11 cellular contexts compared by ENCODE assay signal in the genomic region with DNA sequence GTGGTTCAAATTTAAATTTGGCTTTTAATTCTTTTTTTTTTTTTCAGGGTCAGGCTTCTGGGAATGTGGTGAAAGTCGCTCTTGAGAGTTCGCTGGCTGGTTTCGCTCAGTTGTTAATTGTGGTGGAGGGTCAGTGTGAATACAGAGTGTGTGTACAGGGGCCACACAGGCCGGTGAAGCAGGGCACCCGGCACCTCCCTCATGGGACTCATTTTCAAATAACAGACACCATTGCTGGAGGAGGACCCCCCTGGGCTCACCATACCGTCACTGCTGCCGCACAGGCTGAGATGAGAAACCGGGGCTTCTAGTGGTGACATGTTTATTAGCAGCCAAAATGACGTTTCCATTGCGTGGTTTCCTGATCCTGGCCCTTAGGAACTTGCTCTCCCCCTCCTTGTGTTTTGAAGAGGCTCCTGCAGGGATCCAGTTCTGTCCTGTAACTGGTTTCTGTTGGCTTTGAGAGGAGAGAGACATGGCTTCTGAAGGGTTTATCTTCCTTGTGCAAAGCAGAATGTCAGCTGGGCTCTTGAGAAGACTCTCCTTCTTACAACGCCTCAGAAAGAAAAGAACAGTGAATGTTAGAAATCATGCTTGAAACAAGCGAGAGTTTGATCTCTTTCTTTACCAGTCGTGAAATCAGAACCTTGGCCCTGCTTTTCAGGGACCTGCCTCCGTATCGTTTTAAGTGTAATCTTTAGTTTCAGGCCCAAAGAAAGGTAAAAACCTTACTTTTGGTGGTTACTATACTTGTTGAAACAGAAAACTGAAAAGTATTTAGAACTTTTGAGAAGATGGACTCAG. TPM values are rescaled to one million over a fixed set of nuclear protein-coding genes. Genes with fewer than 3 reads are reported as not detected.
A peak's percentile ranks its signal among the peaks of the same experiment; 100 is the strongest.
DNase-seq lines count a peak whose midpoint lies in the region; FAIRE-seq and TF ChIP-seq lines count a peak whose summit lies in the region.
"Had no signal": no experiment of that assay in that cellular context is flagged by ENCODE, and none has a peak within 500 bp of the region (broad histone marks: within the 10 kb centered on the region; RNA-seq: fewer than 3 reads in every experiment).

No MANE protein-coding gene starts in this region.

- peaks cover 87% of the 10 kb centered on the region for H3K79me2 ChIP-seq in MM.1S (ENCODE audit: low read length)

- 76 to 82% (median 79%) methylated on average over 15 of the region's 15 CpGs for WGBS in spleen, 5 donors

- H3K36me3 ChIP-seq in MM.1S (replicated peaks; ENCODE audit: insufficient read depth, low read length) (peaks cover 11% of the 10 kb centered on the region; the same call in 1 of the 2 replicates), spleen (peaks cover 0 to 20% (median 0%) of the 10 kb centered on the region in 6 donors)

- H3K27me3 ChIP-seq in MM.1S (replicated peaks; ENCODE audit: insufficient read depth, low read length), result no peaks in the 10 kb centered on the region
- no peaks in the 10 kb centered on the region for H3K27me3 ChIP-seq in spleen (replicated peaks in 1 of 7)
- H3K27me3 ChIP-seq: Peyer's patch had no signal

- no peaks in the 10 kb centered on the region for H4K20me1 ChIP-seq in MM.1S (ENCODE audit: insufficient read depth, low read length)

- H3K9me3 ChIP-seq in MM.1S (replicated peaks; ENCODE audit: insufficient read depth, low read length) (no peaks in the 10 kb centered on the region), spleen (no peaks in the 10 kb centered on the region)
- H3K9me3 ChIP-seq: Peyer's patch had no signal

- H3K4me3 ChIP-seq in MM.1S (ENCODE audit: low read length) (no peak overlapping the region), fibroblast of villous mesenchyme (ENCODE audit: low read depth, low read length) (no peak overlapping the region), spleen (no peak overlapping the region)
- H3K4me3 ChIP-seq: Peyer's patch had no signal

- H3K4me1 ChIP-seq in MM.1S (ENCODE audit: low read length) (peaks cover 65% of the 10 kb centered on the region), spleen (peaks cover 0 to 64% (median 37%) of the 10 kb centered on the region in 6 donors)

- TF ChIP-seq CTCF in MM.1S (IDR thresholded peaks at IDR 0.05; ENCODE audit: low read length) (no peak; the same call in 1 of the 2 replicates), fibroblast of villous mesenchyme (IDR thresholded peaks at IDR 0.05; ENCODE audit: insufficient read depth, low read depth, low read length) (no peak), spleen (IDR thresholded peaks at IDR 0.05 in 8 of 11, conservative IDR thresholded peaks at IDR 0.05 in 3 of 11) (no peak)

- H3K4me2 ChIP-seq in MM.1S (ENCODE audit: low read depth, low read length), result peak overlapping the region; percentile 69; the same call in 1 of the 2 replicates

- TF ChIP-seq POLR2A in GM12892 (IDR thresholded peaks at IDR 0.05; ENCODE audit: low read depth, low read length), result no peak
- TF ChIP-seq POLR2A in spleen (IDR thresholded peaks at IDR 0.05), result no peak

- no peak overlapping the region for H2AFZ ChIP-seq in MM.1S (ENCODE audit: low read length)

- in situ Hi-C loops in ACHN (cut with HindIII; ENCODE audit: low pct_ligation_motif_present, low pct_unique_long_range_greater_than_20kb, low sequenced_read_pairs), result no loop called here

- H3K27ac ChIP-seq in MM.1S (ENCODE audit: low read length), result peak overlapping the region; percentile 94; the same call in 1 of the 2 replicates
- no peak overlapping the region for H3K27ac ChIP-seq in spleen

- intact Hi-C loops in spleen (cut with DNase I; ENCODE audit: low total_unique reads), result no loop called here

- H3K9me2 ChIP-seq in MM.1S (replicated peaks; ENCODE audit: insufficient read depth, low read length), result no peaks in the 10 kb centered on the region

- DNase-seq in GM12892 (ENCODE audit: insufficient read length) (no peak), MM.1S (no peak), fibroblast of villous mesenchyme (ENCODE audit: low read depth) (peak; percentile 81), spleen (peak; percentile 78), ACHN (no peak), GM19240 (ENCODE audit: insufficient read length, low spot score) (no peak)
- DNase-seq in stimulated activated naive CD4-positive, alpha-beta T cell treated with Interleukin-2 at 50 U/mL for 16 hours (lab: John Stamatoyannopoulos, UW), result no peak
- DNase-seq: naive thymus-derived CD4-positive, alpha-beta T cell; NCI-H2227 treated with DMSO at 0.1 percent for 48 hours had no signal

- no peak overlapping the region for H3K9ac ChIP-seq in MM.1S (ENCODE audit: low read length)

- peaks cover 41% of the 10 kb centered on the region for H3F3A ChIP-seq in MM.1S (ENCODE audit: insufficient read depth, low read length)

- peak; percentile 69 for FAIRE-seq in GM12892 (lab: Jason Lieb, UNC)
- FAIRE-seq: keratinocyte had no signal

RNA-seq across cellular contexts. Expression of a gene that starts 37.8 kb away (rescaled TPM):
- 89.0 TPM for polyA plus RNA-seq in GM12892 (2012; ENCODE audit: missing spikeins)
- 14.2 and 14.7 TPM in 2 replicates for total RNA-seq in fibroblast of villous mesenchyme
- total RNA-seq in spleen, result 100 to 1,000 TPM in 1 of 7 donors, 10 to 100 TPM in 6; 60.5 to 120 (median 75.5) TPM
- 10 to 100 TPM; 41.2 to 65.7 (median 46.8) TPM for polyA plus RNA-seq in spleen

Comparison
In these comparisons a context has a peak if more than half of its experiments do, and no peak if none do; other contexts are left out.
1. DNase-seq: peak in fibroblast of villous mesenchyme (single experiment) and spleen (single experiment); none in GM12892 (single experiment), MM.1S (single experiment), ACHN (single experiment), stimulated activated naive CD4-positive, alpha-beta T cell treated with Interleukin-2 at 50 U/mL for 16 hours (single experiment) and GM19240 (single experiment).